In the genomic region with DNA sequence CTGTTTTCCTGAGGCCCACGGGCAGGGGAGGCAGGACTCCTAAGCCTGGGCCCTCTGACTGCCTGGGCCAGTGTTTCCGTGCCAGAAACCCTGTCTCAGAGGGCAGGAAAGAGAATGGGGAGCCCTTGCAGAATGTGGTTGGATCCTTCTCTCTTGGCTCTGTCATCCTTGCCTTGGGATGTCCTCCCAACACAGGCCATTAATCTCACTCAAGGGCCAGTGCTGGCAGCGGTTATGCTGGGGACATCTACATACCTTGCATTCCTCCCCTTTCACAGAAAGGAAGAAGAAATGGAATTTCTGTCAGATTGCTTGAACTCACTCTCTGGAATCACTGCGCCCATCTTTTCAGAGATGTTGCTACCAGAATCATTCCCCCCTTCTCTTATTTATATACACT, we compare ENCODE assay signal across 14 cellular contexts.
"Had no signal": no experiment of that assay in that cellular context is flagged by ENCODE, and none has a peak within 500 bp of the region (broad histone marks: within the 10 kb centered on the region; RNA-seq: fewer than 3 reads in every experiment).

No MANE protein-coding gene starts in this region.

- H3K27ac ChIP-seq: brain microvascular endothelial cell, esophagus squamous epithelium, neural progenitor cell, ovary, right lobe of liver had no signal

- H3K4me1 ChIP-seq: esophagus squamous epithelium, right lobe of liver had no signal

- H3K27me3 Mint-ChIP-seq: activated CD4-positive, alpha-beta T cell treated with anti-CD3 and anti-CD28 coated beads, Interleukin-2, amount 10 ng/mL, durations not matched to agents 7 days and 5 days had no signal

- H3K9me3 Mint-ChIP-seq: activated CD4-positive, alpha-beta T cell treated with anti-CD3 and anti-CD28 coated beads, Interleukin-2, amount 10 ng/mL, durations not matched to agents 7 days and 5 days; neural progenitor cell; stimulated activated naive CD8-positive, alpha-beta T cell treated with anti-CD3 and anti-CD28 coated beads, Interleukin-15, amount 100 ng/mL, for 72 hours had no signal

- DNase-seq: activated CD4-positive, alpha-beta T cell treated with anti-CD3 and anti-CD28 coated beads, Interleukin-2, amount 10 ng/mL, durations not matched to agents 7 days and 5 days; activated gamma-delta T cell treated with Interleukin-2 at 50 U/mL for 16 hours; amniotic stem cell; brain microvascular endothelial cell; cortex of kidney; effector CD8-positive, alpha-beta T cell; esophagus squamous epithelium; glutamatergic neuron; ovary; right lobe of liver; stimulated activated CD4-positive, alpha-beta T cell treated with anti-CD3 and anti-CD28 coated beads, Interleukin-1b, Interleukin-23, amount 100 ng/mL, for 48 hours; stimulated activated naive CD8-positive, alpha-beta T cell treated with anti-CD3 and anti-CD28 coated beads, Interleukin-15, amount 100 ng/mL, for 72 hours had no signal

- H3K4me3 Mint-ChIP-seq: activated CD4-positive, alpha-beta T cell treated with anti-CD3 and anti-CD28 coated beads, Interleukin-2, amount 10 ng/mL, durations not matched to agents 7 days and 5 days; activated naive CD8-positive, alpha-beta T cell; neural progenitor cell; stimulated activated naive CD8-positive, alpha-beta T cell treated with anti-CD3 and anti-CD28 coated beads, Interleukin-15, amount 100 ng/mL, for 72 hours had no signal

- H3K4me2 ChIP-seq: neural progenitor cell had no signal

- H3K27ac Mint-ChIP-seq: activated CD4-positive, alpha-beta T cell treated with anti-CD3 and anti-CD28 coated beads, Interleukin-2, amount 10 ng/mL, durations not matched to agents 7 days and 5 days; activated naive CD8-positive, alpha-beta T cell; stimulated activated naive CD8-positive, alpha-beta T cell treated with anti-CD3 and anti-CD28 coated beads, Interleukin-15, amount 100 ng/mL, for 72 hours had no signal

- H3K9ac ChIP-seq: neural progenitor cell had no signal

- H3K4me3 ChIP-seq: esophagus squamous epithelium, neural progenitor cell, ovary, right lobe of liver had no signal

- H3K27me3 ChIP-seq: brain microvascular endothelial cell, neural progenitor cell, ovary, right lobe of liver had no signal

- H2AFZ ChIP-seq: neural progenitor cell had no signal

- H3K36me3 Mint-ChIP-seq: activated naive CD8-positive, alpha-beta T cell; neural progenitor cell had no signal

- H3K9me3 ChIP-seq: esophagus squamous epithelium, ovary, right lobe of liver had no signal

- H3K36me3 ChIP-seq: brain microvascular endothelial cell, esophagus squamous epithelium, neural progenitor cell, ovary, right lobe of liver had no signal

- H3K4me1 Mint-ChIP-seq: activated CD4-positive, alpha-beta T cell treated with anti-CD3 and anti-CD28 coated beads, Interleukin-2, amount 10 ng/mL, durations not matched to agents 7 days and 5 days; stimulated activated naive CD8-positive, alpha-beta T cell treated with anti-CD3 and anti-CD28 coated beads, Interleukin-15, amount 100 ng/mL, for 72 hours had no signal
